In genomic region chr10:79159141-79159619, GRCh38 we compare ENCODE assay signal across 10 cellular contexts.
DNase-seq lines count a peak whose midpoint lies in the region; ATAC-seq and TF ChIP-seq lines count a peak whose summit lies in the region.
"Had no signal": no experiment of that assay in that cellular context is flagged by ENCODE, and none has a peak within 500 bp of the region (broad histone marks: within the 10 kb centered on the region; RNA-seq: fewer than 3 reads in every experiment).

No MANE protein-coding gene starts in this region.

- no peaks in the 10 kb centered on the region for H3K9me3 ChIP-seq in ovary
- H3K9me3 ChIP-seq: BE2C had no signal

- H3K27me3 ChIP-seq in ovary, result no peaks in the 10 kb centered on the region
- H3K27me3 ChIP-seq: BE2C had no signal

- no peak for TF ChIP-seq CTCF in fibroblast of villous mesenchyme (IDR thresholded peaks at IDR 0.05; ENCODE audit: insufficient read depth, low read depth, low read length)
- no peak for TF ChIP-seq CTCF in ovary (IDR thresholded peaks at IDR 0.05)

- no peak for TF ChIP-seq EP300 in ovary (IDR thresholded peaks at IDR 0.05)

- intact Hi-C loops in ovary (cut with DNase I), result no loop called here

- no peak for TF ChIP-seq POLR2A in ovary (IDR thresholded peaks at IDR 0.05)

- peak; percentile 79 for DNase-seq in AG08396 (ENCODE audit: low spot score)
- peak; percentile 52 for DNase-seq in SK-N-DZ (ENCODE audit: low spot score)
- DNase-seq in fibroblast of villous mesenchyme (ENCODE audit: low read depth), result peak; percentile 90
- peak in 2 of 5 donors; percentile 66 to 72 for DNase-seq in ovary
- DNase-seq in NCI-H2081 treated with DMSO at 0.1 percent for 48 hours (lab: John Stamatoyannopoulos, UW), result no peak
- no peak for DNase-seq in LoVo (ENCODE audit: low spot score)
- DNase-seq: naive B cell had no signal

- H3K4me1 ChIP-seq in ovary (ENCODE audit: insufficient read depth), result peaks cover 56% of the 10 kb centered on the region

- H3K4me3 ChIP-seq in fibroblast of villous mesenchyme (ENCODE audit: low read depth, low read length) (no peak overlapping the region), ovary (no peak overlapping the region)

- ATAC-seq in HG02642 (IDR thresholded peaks at IDR 0.05; ENCODE audit: poor library complexity, unreplicated experiment), result no peak
- no peak for ATAC-seq in HG03354 (IDR thresholded peaks at IDR 0.05; ENCODE audit: poor library complexity, severe bottlenecking, unreplicated experiment)

- H3K27ac ChIP-seq in ovary, result peak overlapping the region; percentile 57 to 62

- no peaks in the 10 kb centered on the region for H3K36me3 ChIP-seq in ovary

- WGBS in ovary, 3 donors, result 17 to 28% (median 23%) methylated on average over 17 of the region's 17 CpGs

Comparison
In these comparisons a context has a peak if more than half of its experiments do, and no peak if none do; other contexts are left out.
1. DNase-seq: peak in AG08396 (single experiment), SK-N-DZ (single experiment) and fibroblast of villous mesenchyme (single experiment); none in NCI-H2081 treated with DMSO at 0.1 percent for 48 hours (single experiment) and LoVo (single experiment).